29 cellular contexts compared by ENCODE assay signal in the genomic region with DNA sequence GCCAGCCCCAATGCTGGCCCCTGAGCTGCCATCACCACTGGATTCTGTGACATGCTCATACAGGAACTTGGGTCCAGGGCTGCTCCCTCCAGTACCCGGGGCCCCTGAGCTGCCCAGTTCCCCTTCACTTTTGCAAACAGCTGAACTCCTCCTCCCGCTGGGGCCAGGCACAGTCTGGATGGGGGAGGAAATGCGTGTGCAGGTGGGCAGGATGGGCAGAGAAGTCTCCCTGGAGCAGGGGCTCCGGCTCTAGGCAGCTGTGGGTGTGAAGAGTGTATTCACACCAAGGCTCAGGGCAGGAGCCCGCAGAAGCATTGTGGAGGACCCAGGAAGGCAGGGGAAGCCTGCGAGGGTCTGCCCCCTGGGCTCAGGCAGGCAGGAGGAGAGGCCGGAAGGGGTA.
"Had no signal": no experiment of that assay in that cellular context is flagged by ENCODE, and none has a peak within 500 bp of the region (broad histone marks: within the 10 kb centered on the region; RNA-seq: fewer than 3 reads in every experiment).

No MANE protein-coding gene starts in this region.

- H3K4me3 Mint-ChIP-seq: activated CD4-positive, alpha-beta T cell treated with anti-CD3 and anti-CD28 coated beads for 36 hours; activated CD8-positive, alpha-beta T cell treated with anti-CD3 and anti-CD28 coated beads for 36 hours; activated naive CD4-positive, alpha-beta T cell treated with anti-CD3 and anti-CD28 coated beads, Interleukin-2, amount 50 U/mL, for 24 hours; activated T-helper 1 cell treated with anti-CD3 and anti-CD28 coated beads, Interleukin-12 subunit alpha, Interleukin-12 subunit beta, Interleukin-2, Interleukin-4 antibody, amounts not matched to agents 30 ng/mL and 10 ng/mL and 1 ng/mL, durations not matched to agents 14 hours and 24 hours and 36 hours; T-cell had no signal

- H3K4me1 ChIP-seq: breast epithelium had no signal

- DNase-seq: activated CD4-positive, alpha-beta T cell treated with anti-CD3 and anti-CD28 coated beads for 36 hours; activated CD4-positive, alpha-beta T cell treated with anti-CD3 and anti-CD28 coated beads, Interleukin-2, amount 50 U/mL, for 1 hour; activated CD8-positive, alpha-beta memory T cell treated with anti-CD3 and anti-CD28 coated beads, Interleukin-2, amount 50 U/mL, for 4 hours; activated CD8-positive, alpha-beta T cell treated with anti-CD3 and anti-CD28 coated beads for 36 hours; activated effector memory CD4-positive, alpha-beta T cell treated with Interleukin-2 at 50 U/mL for 16 hours; activated naive CD4-positive, alpha-beta T cell; activated T-cell treated with anti-CD3 and anti-CD28 coated beads, Interleukin-2, amount 50 U/mL, for 1 hour; caudate nucleus; MV-4-11; NCI-H1092 treated with DMSO at 0.1 percent for 48 hours; NCI-H1417 treated with DMSO at 0.1 percent for 48 hours; NCI-H1694; NCI-H2029; NCI-H2107; NCI-H345; NCI-H510A; NCI-H526 treated with DMSO at 0.1 percent for 48 hours; NK-92 treated with Interleukin-12 subunit alpha and Interleukin-12 subunit beta, amount 100 ng/mL, for 24 hours; OCI-M1; RPMI8226; T-cell; WERI-Rb-1 had no signal

- H3K27me3 Mint-ChIP-seq: activated CD4-positive, alpha-beta T cell treated with anti-CD3 and anti-CD28 coated beads for 36 hours; activated CD8-positive, alpha-beta T cell treated with anti-CD3 and anti-CD28 coated beads for 36 hours; activated naive CD4-positive, alpha-beta T cell treated with anti-CD3 and anti-CD28 coated beads, Interleukin-2, amount 50 U/mL, for 24 hours; T-cell had no signal

- H3K27ac ChIP-seq: breast epithelium, KMS-11, SK-N-MC, WERI-Rb-1 had no signal

- H3K27ac Mint-ChIP-seq: activated CD4-positive, alpha-beta T cell treated with anti-CD3 and anti-CD28 coated beads for 36 hours; activated CD8-positive, alpha-beta T cell treated with anti-CD3 and anti-CD28 coated beads for 36 hours; activated naive CD4-positive, alpha-beta T cell treated with anti-CD3 and anti-CD28 coated beads, Interleukin-2, amount 50 U/mL, for 24 hours; activated T-helper 1 cell treated with anti-CD3 and anti-CD28 coated beads, Interleukin-12 subunit alpha, Interleukin-12 subunit beta, Interleukin-2, Interleukin-4 antibody, amounts not matched to agents 30 ng/mL and 10 ng/mL and 1 ng/mL, durations not matched to agents 14 hours and 24 hours and 36 hours had no signal

- H3K9me3 Mint-ChIP-seq: activated CD8-positive, alpha-beta T cell treated with anti-CD3 and anti-CD28 coated beads for 36 hours; activated naive CD4-positive, alpha-beta T cell treated with anti-CD3 and anti-CD28 coated beads, Interleukin-2, amount 50 U/mL, for 24 hours; activated T-helper 1 cell treated with anti-CD3 and anti-CD28 coated beads, Interleukin-12 subunit alpha, Interleukin-12 subunit beta, Interleukin-2, Interleukin-4 antibody, amounts not matched to agents 30 ng/mL and 10 ng/mL and 1 ng/mL, durations not matched to agents 14 hours and 24 hours and 36 hours; T-cell had no signal

- H3K27me3 ChIP-seq: breast epithelium had no signal

- ATAC-seq: activated CD4-positive, alpha-beta T cell treated with anti-CD3 and anti-CD28 coated beads for 36 hours; activated CD8-positive, alpha-beta T cell treated with anti-CD3 and anti-CD28 coated beads for 36 hours; Panc1; Right ventricle myocardium inferior; T-cell had no signal

- H3K9me3 ChIP-seq: breast epithelium had no signal

- H3K9ac ChIP-seq: KMS-11 had no signal

- H3K4me3 ChIP-seq: breast epithelium, SK-N-MC had no signal
